ENCODE assay signal across 23 cellular contexts in genomic region chr4:158146736-158147135, GRCh38. TPM values are rescaled to one million over a fixed set of nuclear protein-coding genes. Genes with fewer than 3 reads are reported as not detected.
"Had no signal": no experiment of that assay in that cellular context is flagged by ENCODE, and none has a peak within 500 bp of the region (broad histone marks: within the 10 kb centered on the region; RNA-seq: fewer than 3 reads in every experiment).

No MANE protein-coding gene starts in this region.

- H3K27me3 ChIP-seq: adrenal gland, colonic mucosa, left lung, pancreas, sigmoid colon, stomach, upper lobe of left lung had no signal

- H3K9me3 Mint-ChIP-seq: activated T-cell treated with anti-CD3 and anti-CD28 coated beads, Interleukin-2, amount 50 U/mL, for 24 hours; activated T-helper 2 cell treated with anti-CD3 and anti-CD28 coated beads, Interferon-gamma antibody, Interleukin-2, Interleukin-4, amounts not matched to agents 10 μg/mL and 5 μg/mL and 100 μg/mL, durations not matched to agents 14 hours and 24 hours and 36 hours; nephron; stimulated activated memory B cell treated with anti-CD40 and anti-IgM and Interleukin-4, amounts not matched to agents 10 μg/mL and 1 μg/mL and 100 μg/mL, for 72 hours; T-helper 1 cell treated with Interleukin-12 subunit alpha and Interleukin-12 subunit beta and Interleukin-4 antibody, amounts not matched to agents 30 μg/mL and 1 μg/mL, for 36 hours had no signal

- H3K4me3 Mint-ChIP-seq: activated naive CD8-positive, alpha-beta T cell; activated T-cell treated with anti-CD3 and anti-CD28 coated beads, Interleukin-2, amount 50 U/mL, for 24 hours; central memory CD8-positive, alpha-beta T cell; mesothelial cell of epicardium; nephron; stimulated activated memory B cell treated with anti-CD40 and anti-IgM and Interleukin-4, amounts not matched to agents 10 μg/mL and 1 μg/mL and 100 μg/mL, for 72 hours; T-helper 1 cell treated with Interleukin-12 subunit alpha and Interleukin-12 subunit beta and Interleukin-4 antibody, amounts not matched to agents 30 μg/mL and 1 μg/mL, for 36 hours; WTC11 had no signal

- ATAC-seq: left lung; pancreas; stimulated activated memory B cell treated with anti-CD40 and anti-IgM and Interleukin-4, amounts not matched to agents 10 μg/mL and 1 μg/mL and 100 μg/mL, for 72 hours; WTC11 had no signal

- H3K36me3 ChIP-seq: colonic mucosa, left lung, pancreas, upper lobe of left lung had no signal

- H3K4me3 ChIP-seq: adrenal gland, colonic mucosa, left lung, lung, pancreas, sigmoid colon, smooth muscle cell, stomach, thoracic aorta, upper lobe of left lung had no signal

- H3K9me3 ChIP-seq: adrenal gland, colonic mucosa, left lung, pancreas, sigmoid colon, stomach, thoracic aorta, upper lobe of left lung had no signal

- H3K27ac Mint-ChIP-seq: activated naive CD8-positive, alpha-beta T cell; activated T-cell treated with anti-CD3 and anti-CD28 coated beads, Interleukin-2, amount 50 U/mL, for 24 hours; activated T-helper 2 cell treated with anti-CD3 and anti-CD28 coated beads, Interferon-gamma antibody, Interleukin-2, Interleukin-4, amounts not matched to agents 10 μg/mL and 5 μg/mL and 100 μg/mL, durations not matched to agents 14 hours and 24 hours and 36 hours; mesothelial cell of epicardium; nephron; stimulated activated memory B cell treated with anti-CD40 and anti-IgM and Interleukin-4, amounts not matched to agents 10 μg/mL and 1 μg/mL and 100 μg/mL, for 72 hours; T-helper 1 cell treated with Interleukin-12 subunit alpha and Interleukin-12 subunit beta and Interleukin-4 antibody, amounts not matched to agents 30 μg/mL and 1 μg/mL, for 36 hours; WTC11 had no signal

- H3K27ac ChIP-seq: adrenal gland, colonic mucosa, epithelial cell of prostate, left lung, pancreas, sigmoid colon, stomach, thoracic aorta, upper lobe of left lung had no signal

- H3K27me3 Mint-ChIP-seq: activated T-cell treated with anti-CD3 and anti-CD28 coated beads, Interleukin-2, amount 50 U/mL, for 24 hours; central memory CD8-positive, alpha-beta T cell; stimulated activated memory B cell treated with anti-CD40 and anti-IgM and Interleukin-4, amounts not matched to agents 10 μg/mL and 1 μg/mL and 100 μg/mL, for 72 hours had no signal

- H3K36me3 Mint-ChIP-seq: activated naive CD8-positive, alpha-beta T cell; stimulated activated memory B cell treated with anti-CD40 and anti-IgM and Interleukin-4, amounts not matched to agents 10 μg/mL and 1 μg/mL and 100 μg/mL, for 72 hours; WTC11 had no signal

- H3K4me1 ChIP-seq: colonic mucosa, left lung, pancreas, stomach, upper lobe of left lung had no signal

- H3K4me2 ChIP-seq: smooth muscle cell had no signal

- DNase-seq: activated naive CD4-positive, alpha-beta T cell; activated T-cell treated with anti-CD3 and anti-CD28 coated beads, Interleukin-2, amount 50 U/mL, for 24 hours; adrenal gland; colonic mucosa; left lung; pancreas; sigmoid colon; stimulated activated CD4-positive, alpha-beta T cell treated with anti-CD3 and anti-CD28 coated beads, Interleukin-15, amount 100 ng/mL, for 24 hours; stomach; T1000; upper lobe of left lung had no signal

- H3K4me1 Mint-ChIP-seq: central memory CD8-positive, alpha-beta T cell; mesothelial cell of epicardium; nephron; stimulated activated memory B cell treated with anti-CD40 and anti-IgM and Interleukin-4, amounts not matched to agents 10 μg/mL and 1 μg/mL and 100 μg/mL, for 72 hours had no signal

RNA-seq across cellular contexts. Expression of gene GASK1B, which starts 26.1 kb away (rescaled TPM):
- total RNA-seq: activated T-helper 2 cell treated with anti-CD3 and anti-CD28 coated beads, Interferon-gamma antibody, Interleukin-2, Interleukin-4, amounts not matched to agents 10 μg/mL and 5 μg/mL and 100 μg/mL, durations not matched to agents 14 hours and 24 hours and 36 hours had no signal
